In genomic region chr7:112448891-112449290, GRCh38 we compare ENCODE assay signal across 8 cellular contexts. TPM values are rescaled to one million over a fixed set of nuclear protein-coding genes. Genes with fewer than 3 reads are reported as not detected.
DNase-seq lines count a peak whose midpoint lies in the region; ATAC-seq and TF ChIP-seq lines count a peak whose summit lies in the region.

No MANE protein-coding gene starts in this region.

- no peaks in the 10 kb centered on the region for H3K27me3 ChIP-seq in PC-3 (ENCODE audit: low read length)
- H3K27me3 ChIP-seq in prostate gland (replicated peaks; ENCODE audit: insufficient read depth) = no peaks in the 10 kb centered on the region

- no peaks in the 10 kb centered on the region for H3K9me2 ChIP-seq in PC-3 (replicated peaks; ENCODE audit: low read length)

- H3K36me3 ChIP-seq in PC-3 (ENCODE audit: low read depth, low read length) (no peaks in the 10 kb centered on the region), prostate gland (no peaks in the 10 kb centered on the region)

- CTCF ChIA-PET in PC-3 (lab: Charles Lee) = interaction anchor here (0.7 kb wide), 1 partner anchor 256 kb away, joined by 3 read pairs; no protein-coding TSS in a partner anchor

- H4K20me1 ChIP-seq in PC-3 (ENCODE audit: low read length) = peaks cover 31% of the 10 kb centered on the region

- DNase-seq in DMS79 (lab: John Stamatoyannopoulos, UW) = peak; percentile 55
- DNase-seq in PC-3 = peak; percentile 19
- DNase-seq in epithelial cell of esophagus (ENCODE audit: low read depth) = peak; percentile 74
- DNase-seq in prostate gland (ENCODE audit: low spot score) = no peak
- no peak for DNase-seq in NCI-H2107 (lab: John Stamatoyannopoulos, UW)
- no peak for DNase-seq in GM13976 (ENCODE audit: low spot score)
- no peak for DNase-seq in ACHN

- H3K4me2 ChIP-seq in PC-3 (ENCODE audit: low read length) = peak overlapping the region; percentile 97

- no peaks in the 10 kb centered on the region for H3K9me3 ChIP-seq in PC-3 (ENCODE audit: low read length)
- H3K9me3 ChIP-seq in prostate gland = no peaks in the 10 kb centered on the region

- H2AFZ ChIP-seq in PC-3 (ENCODE audit: low read length) = no peak overlapping the region

- TF ChIP-seq CTCF in PC-3 (conservative IDR thresholded peaks at IDR 0.05; ENCODE audit: low read depth, low read length) (no peak), epithelial cell of esophagus (IDR thresholded peaks at IDR 0.05; ENCODE audit: insufficient read depth, low read depth, low read length, missing control alignments) (no peak), prostate gland (IDR thresholded peaks at IDR 0.05) (no peak), GM13976 (IDR thresholded peaks at IDR 0.05; ENCODE audit: borderline replicate concordance, control extremely low read depth, extremely low read depth, insufficient read depth, missing control alignments) (no peak)

- BruUV-seq in PC-3 (replicated peaks; lab: Mats Ljungman, UMichigan) = no TSS peak

- peaks cover 35% of the 10 kb centered on the region for H3K79me2 ChIP-seq in PC-3 (ENCODE audit: low read length)

- intact Hi-C loops in PC-3 (cut with micrococcal nuclease) (loop anchor here (1.0 kb wide), 1 partner anchor 26 kb away; no protein-coding TSS in a partner anchor), prostate gland (cut with DNase I) (no loop called here)

- TF ChIP-seq POLR2A in prostate gland (IDR thresholded peaks at IDR 0.05) = no peak

- peaks cover 27% of the 10 kb centered on the region for H3K4me1 ChIP-seq in PC-3 (ENCODE audit: insufficient read depth, low read length)
- peaks cover 9% of the 10 kb centered on the region for H3K4me1 ChIP-seq in prostate gland (replicated peaks)

- peaks cover 4% of the 10 kb centered on the region for H3F3A ChIP-seq in PC-3 (ENCODE audit: low read length, unreplicated experiment)

- ATAC-seq in PC-3 (no peak), GM21529 (IDR thresholded peaks at IDR 0.05; ENCODE audit: unreplicated experiment) (no peak)

- in situ Hi-C loops in GM13976 (cut with MboI; ENCODE audit: low sequenced_read_pairs, unreplicated experiment) (no loop called here), ACHN (cut with HindIII; ENCODE audit: low pct_ligation_motif_present, low pct_unique_long_range_greater_than_20kb, low sequenced_read_pairs) (no loop called here)

- peak overlapping the region; percentile 96; the same call in 1 of the 2 replicates for H3K4me3 ChIP-seq in PC-3 (ENCODE audit: low read length)
- H3K4me3 ChIP-seq in epithelial cell of esophagus (ENCODE audit: low read length) = no peak overlapping the region
- H3K4me3 ChIP-seq in prostate gland = no peak overlapping the region

- WGBS in prostate gland = 65% methylated on average over 3 of the region's 3 CpGs

- H3K9ac ChIP-seq in PC-3 (ENCODE audit: low read length) = no peak overlapping the region

- H3K27ac ChIP-seq in PC-3 (ENCODE audit: low read length) = peak overlapping the region; percentile 80
- H3K27ac ChIP-seq in prostate gland = peak overlapping the region; percentile 95 to 99

- POLR2A ChIA-PET in PC-3 (lab: Charles Lee; ENCODE audit: unreplicated experiment) = interaction anchor here (0.5 kb wide), 1 partner anchor 56 kb away, joined by 5 read pairs; no protein-coding TSS in a partner anchor

RNA-seq across cellular contexts. Expression of gene IFRD1, which starts 1.4 kb away (rescaled TPM):
- total RNA-seq in PC-3 (2014; rRNA removed) (72.6 and 73.4 TPM in 2 replicates), prostate gland (10 to 100 TPM; 57.5 to 58.5 TPM)

RNA-seq across cellular contexts. Expression of gene LSMEM1, which starts 31.9 kb away (rescaled TPM):
- total RNA-seq in PC-3 (2014; rRNA removed) = 0.15 and 0.29 TPM in 2 replicates
- total RNA-seq in prostate gland = 1 to 10 TPM in 1 of 2 donors, not detected in 1; 1.5 TPM

Comparison
In these comparisons a context has a peak if more than half of its experiments do, and no peak if none do; other contexts are left out.
1. DNase-seq: peak in DMS79 (single experiment), PC-3 (single experiment) and epithelial cell of esophagus (single experiment); none in prostate gland (single experiment), NCI-H2107 (single experiment), GM13976 (single experiment) and ACHN (single experiment).